In the genomic region with DNA sequence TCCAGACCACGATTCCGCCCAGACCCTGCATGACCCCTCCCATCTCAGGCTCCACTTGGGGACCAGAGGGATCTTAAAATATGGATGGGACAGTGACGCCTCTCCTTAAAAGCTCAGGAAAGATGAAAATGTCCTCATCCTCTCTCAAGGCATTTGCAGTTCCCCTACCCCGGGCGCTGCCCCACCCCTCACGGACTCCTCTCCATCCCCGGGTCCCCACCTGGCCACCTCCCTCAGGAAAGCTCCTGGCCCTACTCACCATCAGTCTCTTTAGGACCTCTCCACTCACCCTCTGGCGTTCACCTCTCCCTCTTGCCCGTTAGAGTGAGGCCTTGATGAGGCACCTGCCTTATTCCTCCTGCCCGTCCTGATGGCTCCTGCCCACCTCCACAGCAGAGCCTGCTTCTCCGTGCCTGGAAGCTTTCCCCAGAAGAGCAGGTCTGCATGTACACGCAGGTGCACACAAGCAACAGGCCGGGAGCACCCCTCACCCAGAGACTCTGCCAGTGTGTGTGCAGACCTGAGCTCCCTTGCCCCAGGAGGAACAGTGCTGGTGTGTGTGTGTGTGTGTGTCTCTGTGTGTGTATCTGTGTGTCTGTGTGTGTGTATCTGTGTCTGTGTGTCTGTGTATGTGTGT, we compare ENCODE assay signal across 1 cellular context.
TF ChIP-seq lines count a peak whose summit lies in the region.

No MANE protein-coding gene starts in this region.

TF ChIP-seq in IMR-90, 13 proteins besides CTCF, POLR2A, EP300 and RAD21 (continued from another document):
- TF ChIP-seq, protein P1, sequence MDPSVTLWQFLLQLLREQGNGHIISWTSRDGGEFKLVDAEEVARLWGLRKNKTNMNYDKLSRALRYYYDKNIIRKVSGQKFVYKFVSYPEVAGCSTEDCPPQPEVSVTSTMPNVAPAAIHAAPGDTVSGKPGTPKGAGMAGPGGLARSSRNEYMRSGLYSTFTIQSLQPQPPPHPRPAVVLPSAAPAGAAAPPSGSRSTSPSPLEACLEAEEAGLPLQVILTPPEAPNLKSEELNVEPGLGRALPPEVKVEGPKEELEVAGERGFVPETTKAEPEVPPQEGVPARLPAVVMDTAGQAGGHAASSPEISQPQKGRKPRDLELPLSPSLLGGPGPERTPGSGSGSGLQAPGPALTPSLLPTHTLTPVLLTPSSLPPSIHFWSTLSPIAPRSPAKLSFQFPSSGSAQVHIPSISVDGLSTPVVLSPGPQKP (IDR thresholded peaks at IDR 0.05; ENCODE audit: borderline replicate concordance, low read depth, low read length), result no peak
- TF ChIP-seq SMC3 (IDR thresholded peaks at IDR 0.05; ENCODE audit: low read depth, low read length) (no peak), BHLHE40 (IDR thresholded peaks at IDR 0.05; ENCODE audit: low read depth, low read length) (no peak), MXI1 (IDR thresholded peaks at IDR 0.05; ENCODE audit: borderline replicate concordance, low read depth, low read length) (no peak)
TF ChIP-seq in IMR-90: peak in this region for 0.
